ENCODE assay signal across 8 cellular contexts in genomic region chr9:38068616-38068865, GRCh38. TPM values are rescaled to one million over a fixed set of nuclear protein-coding genes. Genes with fewer than 3 reads are reported as not detected.
A peak's percentile ranks its signal among the peaks of the same experiment; 100 is the strongest.
DNase-seq lines count a peak whose midpoint lies in the region; ATAC-seq and TF ChIP-seq lines count a peak whose summit lies in the region.

No MANE protein-coding gene starts in this region.

- peaks cover 20% of the 10 kb centered on the region for H3K4me1 ChIP-seq in A673 (ENCODE audit: insufficient read depth, low read length, poor library complexity, severe bottlenecking)

- TF ChIP-seq CTCF in A673 (conservative IDR thresholded peaks at IDR 0.05; ENCODE audit: low read depth, low read length) = no peak; the same call in 1 of the 2 replicates
- TF ChIP-seq CTCF in brain (conservative IDR thresholded peaks at IDR 0.05) = no peak

- no TSS peak for BruUV-seq in A673 (replicated peaks; lab: Mats Ljungman, UMichigan)

- H3K9me3 ChIP-seq in A673 (ENCODE audit: low read depth, low read length, poor library complexity, severe bottlenecking) = no peaks in the 10 kb centered on the region

- no peak overlapping the region for H3K27ac Mint-ChIP-seq in brain

- DNase-seq in A673 (ENCODE audit: low spot score) (peak; percentile 75), RPMI8226 (peak; percentile 64), iPS-NIHi11 (ENCODE audit: low spot score) (peak; percentile 45), NCI-H446 treated with DMSO at 0.1 percent for 48 hours (lab: John Stamatoyannopoulos, UW) (no peak)
- DNase-seq in stimulated activated CD8-positive, alpha-beta memory T cell treated with anti-CD3 and anti-CD28 coated beads, Interleukin-15, amount 100 ng/mL, for 24 hours (ENCODE audit: low read depth) = peak; percentile 16

- H3K27me3 ChIP-seq in A673 (replicated peaks; ENCODE audit: insufficient read depth, low read depth, low read length, poor library complexity) = no peaks in the 10 kb centered on the region

- no peaks in the 10 kb centered on the region for H3K9me3 Mint-ChIP-seq in brain

- ATAC-seq in GM18498 (IDR thresholded peaks at IDR 0.05; ENCODE audit: unreplicated experiment) = peak; percentile 51
- ATAC-seq in HG02981 (IDR thresholded peaks at IDR 0.05; ENCODE audit: unreplicated experiment) = peak; percentile 30

- peak overlapping the region; percentile 89 for H3K4me3 ChIP-seq in A673 (ENCODE audit: low read depth, low read length, poor library complexity, severe bottlenecking)

- no peaks in the 10 kb centered on the region for H3K36me3 Mint-ChIP-seq in brain

- POLR2A ChIA-PET in A673 (lab: Charles Lee; ENCODE audit: low non-redundant PET) = no interaction called here

- H3K36me3 ChIP-seq in A673 (ENCODE audit: insufficient read depth, low read length, poor library complexity, severe bottlenecking) = no peaks in the 10 kb centered on the region

- peak overlapping the region; percentile 56 to 79 (median 73) for H3K4me3 Mint-ChIP-seq in brain

- intact Hi-C loops in A673 (cut with micrococcal nuclease; ENCODE audit: unreplicated experiment) = loop anchor here (2.0 to 10.0 kb wide), 3 partner anchors 41 to 156 kb away; no protein-coding TSS in a partner anchor

- H3K4me1 Mint-ChIP-seq in brain = peaks cover 41% of the 10 kb centered on the region

- H3K27me3 Mint-ChIP-seq in brain = peaks cover 24% of the 10 kb centered on the region

- peak overlapping the region; percentile 91 for H3K27ac ChIP-seq in A673 (ENCODE audit: low read depth, low read length, poor library complexity, severe bottlenecking)

- CTCF ChIA-PET in A673 (lab: Charles Lee) = interaction anchor here (0.5 to 1.7 kb wide), 2 partner anchors 109 to 155 kb away, joined by 3 to 12 read pairs; no protein-coding TSS in a partner anchor

RNA-seq across cellular contexts. Expression of gene SHB, which starts 0.5 kb away (rescaled TPM):
- total RNA-seq in A673 (2021) = 14.7 and 20.7 TPM in 2 replicates
- 37.4 TPM for polyA plus RNA-seq in brain (ENCODE audit: insufficient read depth, low read depth, low replicate concordance)
